ENCODE assay signal across 8 cellular contexts in the genomic region with DNA sequence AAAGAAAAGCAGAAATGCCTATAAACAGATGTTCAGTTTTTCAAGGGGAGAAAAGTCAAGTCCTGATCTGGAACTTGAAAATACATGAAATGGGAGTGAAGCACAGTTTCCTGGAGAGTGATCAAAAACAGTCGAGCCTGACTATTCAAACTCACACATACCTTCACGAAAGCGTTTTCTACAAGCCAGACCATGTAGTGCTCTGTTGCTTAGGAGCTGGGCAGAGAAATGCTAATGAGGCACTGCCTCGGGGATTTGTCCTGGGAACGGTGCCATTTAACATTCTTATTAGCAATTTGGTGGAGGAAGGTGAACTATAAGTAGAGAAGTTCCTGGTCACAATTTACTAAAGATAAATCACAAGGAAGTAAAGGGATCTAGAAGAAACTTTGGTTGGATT. TPM values are rescaled to one million over a fixed set of nuclear protein-coding genes. Genes with fewer than 3 reads are reported as not detected.
A peak's percentile ranks its signal among the peaks of the same experiment; 100 is the strongest.
DNase-seq lines count a peak whose midpoint lies in the region; ATAC-seq and TF ChIP-seq lines count a peak whose summit lies in the region.
"Had no signal": no experiment of that assay in that cellular context is flagged by ENCODE, and none has a peak within 500 bp of the region (broad histone marks: within the 10 kb centered on the region; RNA-seq: fewer than 3 reads in every experiment).

No MANE protein-coding gene starts in this region.

- TF ChIP-seq EP300 in stomach (IDR thresholded peaks at IDR 0.05) = no peak

- no peak for TF ChIP-seq CTCF in breast epithelium (IDR thresholded peaks at IDR 0.05)
- no peak for TF ChIP-seq CTCF in stomach (IDR thresholded peaks at IDR 0.05)

- no peaks in the 10 kb centered on the region for H3K36me3 ChIP-seq in breast epithelium
- no peaks in the 10 kb centered on the region for H3K36me3 ChIP-seq in stomach
- H3K36me3 ChIP-seq: SJCRH30 had no signal

- TF ChIP-seq POLR2A in breast epithelium (IDR thresholded peaks at IDR 0.05) = no peak
- TF ChIP-seq POLR2A in stomach (IDR thresholded peaks at IDR 0.05) = no peak

- DNase-seq in HT-29 (ENCODE audit: low spot score) (peak; percentile 43), breast epithelium (ENCODE audit: low spot score in 2 of 2) (peak; percentile 82 to 93), iPS-NIHi7 (ENCODE audit: extremely low spot score) (peak; percentile 33), stomach (no peak)
- no peak for DNase-seq in activated CD8-positive, alpha-beta memory T cell treated with anti-CD3 and anti-CD28 coated beads, Interleukin-2, amount 50 U/mL, for 48 hours
- DNase-seq: SJCRH30 had no signal

- WGBS in stomach, 5 donors = 15 to 38% (median 24%) methylated on average over 5 of the region's 5 CpGs

- H3K27ac ChIP-seq in breast epithelium (peak overlapping the region; percentile 82 to 83), stomach (peak overlapping the region; percentile 2 to 69 (median 41))
- H3K27ac ChIP-seq: SJCRH30 had no signal

- H3K27me3 ChIP-seq in breast epithelium (no peaks in the 10 kb centered on the region), stomach (no peaks in the 10 kb centered on the region)
- H3K27me3 ChIP-seq: SJCRH30 had no signal

- intact Hi-C loops in breast epithelium (cut with DNase I; ENCODE audit: low total_unique reads) (no loop called here), stomach (cut with DNase I; ENCODE audit: low total_unique reads) (no loop called here)

- H3K4me3 ChIP-seq in breast epithelium = peak overlapping the region in 1 of 3 donors; percentile 17
- no peak overlapping the region for H3K4me3 ChIP-seq in stomach
- H3K4me3 ChIP-seq: SJCRH30 had no signal

- H3K4me1 ChIP-seq in breast epithelium (peaks cover 0 to 4% of the 10 kb centered on the region in 2 donors), stomach (peaks cover 0 to 57% (median 28%) of the 10 kb centered on the region in 4 donors)

- ATAC-seq in HG03354 (IDR thresholded peaks at IDR 0.05; ENCODE audit: poor library complexity, severe bottlenecking, unreplicated experiment) = no peak
- no peak for ATAC-seq in HG03378 (IDR thresholded peaks at IDR 0.05; ENCODE audit: unreplicated experiment)

- H3K9me3 ChIP-seq in breast epithelium = no peaks in the 10 kb centered on the region
- H3K9me3 ChIP-seq in stomach = no peaks in the 10 kb centered on the region
- H3K9me3 ChIP-seq: SJCRH30 had no signal

RNA-seq across cellular contexts. Expression of gene NHSL1, which starts 5.9 kb away (rescaled TPM):
- 14.1 and 15.6 TPM in 2 replicates for total RNA-seq in HT-29 (2014; rRNA removed; shearing (Covaris generic))
- total RNA-seq in breast epithelium = 10 to 100 TPM; 15.4 to 17.4 (median 16.5) TPM
- 10 to 100 TPM; 23.2 to 44.6 (median 36.1) TPM for total RNA-seq in stomach
- 1 to 10 TPM; 1.8 to 3.0 (median 2.3) TPM for polyA plus RNA-seq in stomach

Comparison
In these comparisons a context has a peak if more than half of its experiments do, and no peak if none do; other contexts are left out.
1. DNase-seq: peak in HT-29 (single experiment), breast epithelium (2 of 2) and iPS-NIHi7 (single experiment); none in stomach (single experiment) and activated CD8-positive, alpha-beta memory T cell treated with anti-CD3 and anti-CD28 coated beads, Interleukin-2, amount 50 U/mL, for 48 hours (single experiment).